ENCODE assay signal across 16 cellular contexts in the genomic region with DNA sequence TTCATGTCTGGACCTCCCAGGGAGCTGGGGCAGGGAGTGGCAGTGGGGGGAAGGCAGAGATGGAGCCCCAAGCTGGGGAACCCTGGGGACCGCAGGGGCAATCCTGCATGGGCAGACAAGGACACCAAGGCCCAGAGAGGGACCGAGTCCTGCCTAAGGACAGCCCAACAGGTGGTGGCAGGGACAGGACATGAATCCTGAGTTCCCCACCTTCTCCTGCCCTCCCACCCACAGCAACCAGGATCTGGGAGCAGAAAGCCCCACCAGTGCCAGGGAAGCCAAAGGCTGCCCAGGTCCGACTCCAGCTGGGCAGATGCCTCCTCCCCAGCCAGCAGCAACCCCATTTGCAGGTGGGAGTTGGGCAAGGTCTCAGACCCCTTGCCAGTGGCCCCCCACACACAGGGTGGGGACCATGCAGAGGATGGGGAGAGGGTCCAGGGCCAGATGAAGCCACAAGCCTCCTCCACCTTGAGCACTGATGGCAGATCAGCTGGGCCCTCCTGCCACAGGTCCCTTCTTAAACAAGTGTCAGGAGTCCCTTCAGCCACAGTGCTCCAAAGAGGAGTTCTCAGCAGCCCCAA. TPM values are rescaled to one million over a fixed set of nuclear protein-coding genes. Genes with fewer than 3 reads are reported as not detected.
A peak's percentile ranks its signal among the peaks of the same experiment; 100 is the strongest.
DNase-seq lines count a peak whose midpoint lies in the region; ATAC-seq and TF ChIP-seq lines count a peak whose summit lies in the region.
"Had no signal": no experiment of that assay in that cellular context is flagged by ENCODE, and none has a peak within 500 bp of the region (broad histone marks: within the 10 kb centered on the region; RNA-seq: fewer than 3 reads in every experiment).

No MANE protein-coding gene starts in this region.

- H3K27me3 ChIP-seq in cardiac muscle cell, result no peaks in the 10 kb centered on the region
- no peaks in the 10 kb centered on the region for H3K27me3 ChIP-seq in WERI-Rb-1 (ENCODE audit: insufficient read depth, low read depth, severe bottlenecking)
- H3K27me3 ChIP-seq in left lung, result peaks cover 0 to 21% of the 10 kb centered on the region in 2 donors
- peaks cover 14 to 37% (median 16%) of the 10 kb centered on the region in 3 donors for H3K27me3 ChIP-seq in skeletal muscle tissue (ENCODE audit: control insufficient read depth in 3 of 3, insufficient read depth in 3 of 3, low read length in 3 of 3)

- H3K9me3 ChIP-seq in cardiac muscle cell (ENCODE audit: low read depth) (no peaks in the 10 kb centered on the region), WERI-Rb-1 (ENCODE audit: severe bottlenecking) (peaks cover 7% of the 10 kb centered on the region), left lung (peaks cover 0 to 12% of the 10 kb centered on the region in 2 donors), skeletal muscle tissue (ENCODE audit: control insufficient read depth in 3 of 3, low read length in 3 of 3) (peaks cover 0 to 9% (median 4%) of the 10 kb centered on the region in 3 donors)

- H3K36me3 ChIP-seq in cardiac muscle cell, result no peaks in the 10 kb centered on the region
- H3K36me3 ChIP-seq in WERI-Rb-1, result no peaks in the 10 kb centered on the region
- H3K36me3 ChIP-seq in left lung, result no peaks in the 10 kb centered on the region
- H3K36me3 ChIP-seq in skeletal muscle tissue (ENCODE audit: control insufficient read depth in 3 of 3, insufficient read depth in 3 of 3, low read length in 3 of 3), result no peaks in the 10 kb centered on the region
- H3K36me3 ChIP-seq: HAP-1 had no signal

- peak overlapping the region; percentile 97 for H3K27ac ChIP-seq in cardiac muscle cell
- no peak overlapping the region for H3K27ac ChIP-seq in WERI-Rb-1
- H3K27ac ChIP-seq in left lung, result no peak overlapping the region
- peak overlapping the region; percentile 64 for H3K27ac ChIP-seq in skeletal muscle tissue (ENCODE audit: low read depth, low read length)

- no peak for TF ChIP-seq CTCF in cardiac muscle cell (IDR thresholded peaks at IDR 0.05; ENCODE audit: low read depth, low read length)
- no peak for TF ChIP-seq CTCF in WERI-Rb-1 (IDR thresholded peaks at IDR 0.05; ENCODE audit: low read depth, low read length)
- TF ChIP-seq CTCF in left lung (IDR thresholded peaks at IDR 0.05), result no peak

- H3K4me1 ChIP-seq in cardiac muscle cell (ENCODE audit: low read depth) (peaks cover 55% of the 10 kb centered on the region), left lung (no peaks in the 10 kb centered on the region), skeletal muscle tissue (ENCODE audit: control insufficient read depth in 3 of 3, insufficient read depth in 3 of 3, low read length in 3 of 3) (peaks cover 0 to 22% (median 18%) of the 10 kb centered on the region in 3 donors)
- H3K4me1 ChIP-seq: HAP-1 had no signal

- intact Hi-C loops in left cardiac atrium (cut with DNase I) (loop anchor here (5.0 to 10.0 kb wide), 2 partner anchors 38 to 105 kb away; no protein-coding TSS in a partner anchor), left lung (cut with DNase I) (no loop called here)

- H3K4me3 ChIP-seq in cardiac muscle cell (no peak overlapping the region), WERI-Rb-1 (ENCODE audit: low read depth, low read length) (no peak overlapping the region), left lung (no peak overlapping the region), skeletal muscle tissue (ENCODE audit: low read length in 3 of 3) (no peak overlapping the region)
- H3K4me3 ChIP-seq: HAP-1 had no signal

- no peak overlapping the region for H3K9ac ChIP-seq in skeletal muscle tissue (ENCODE audit: low read depth in 1 of 3, low read length in 3 of 3)

- ATAC-seq in left cardiac atrium (no peak), left lung (no peak), esophagus mucosa (no peak)
- ATAC-seq: PC-3 had no signal

- DNase-seq in cardiac muscle cell (ENCODE audit: low read depth in 1 of 2, low spot score in 1 of 2), result no peak
- no peak for DNase-seq in left cardiac atrium
- peak; percentile 3 for DNase-seq in WERI-Rb-1
- DNase-seq in left lung, result peak; percentile 19 to 55
- no peak for DNase-seq in SKM-1 treated with dmso at 0.1 percent for 144 hours (lab: John Stamatoyannopoulos, UW; ENCODE audit: unreplicated experiment)
- DNase-seq: DMS53; Karpas-422; MM.1S; NCI-H1105 treated with DMSO at 0.1 percent for 48 hours; NCI-H187; NK-92 treated with Interleukin-12 subunit alpha and Interleukin-12 subunit beta, amount 100 ng/mL, for 24 hours; PC-3 had no signal

RNA-seq across cellular contexts. Expression of a gene that starts 6.3 kb away (rescaled TPM):
- 27.4 and 61.8 TPM in 2 replicates for total RNA-seq in cardiac muscle cell
- 28.5 and 50.8 TPM in 2 replicates for polyA plus RNA-seq in cardiac muscle cell
- 1 to 10 TPM; 1.6 to 2.3 TPM for total RNA-seq in left cardiac atrium
- total RNA-seq in left lung, result under 1 TPM; 0.20 to 0.34 TPM
- 2.1 TPM for total RNA-seq in skeletal muscle tissue
- not detected for total RNA-seq in esophagus mucosa
- total RNA-seq: A673, PC-3 had no signal

RNA-seq across cellular contexts. Expression of a gene that starts 28.3 kb away (rescaled TPM):
- not detected in 2 replicates for total RNA-seq in cardiac muscle cell
- not detected in 2 replicates for polyA plus RNA-seq in cardiac muscle cell
- not detected for total RNA-seq in left cardiac atrium
- not detected for total RNA-seq in left lung
- not detected for total RNA-seq in skeletal muscle tissue
- total RNA-seq in esophagus mucosa, result 0.28 TPM
- total RNA-seq: A673, PC-3 had no signal

RNA-seq across cellular contexts. Expression of a gene that starts 35.2 kb away (rescaled TPM):
- total RNA-seq in cardiac muscle cell (0.89 and 3.0 TPM in 2 replicates), left cardiac atrium (1 to 10 TPM; 1.6 to 2.4 TPM), left lung (1 to 10 TPM; 3.6 to 5.7 TPM), skeletal muscle tissue (4.2 TPM), esophagus mucosa (1.8 TPM)
- 1.0 and 2.2 TPM in 2 replicates for polyA plus RNA-seq in cardiac muscle cell

Comparison
In these comparisons a context has a peak if more than half of its experiments do, and no peak if none do; other contexts are left out.
1. DNase-seq: peak in WERI-Rb-1 (single experiment) and left lung (2 of 2); none in cardiac muscle cell (0 of 2), left cardiac atrium (single experiment) and SKM-1 treated with dmso at 0.1 percent for 144 hours (single experiment).
2. H3K27ac ChIP-seq: peak in cardiac muscle cell (single experiment) and skeletal muscle tissue (single experiment); none in WERI-Rb-1 (single experiment) and left lung (0 of 2).
3. intact Hi-C loops: an anchor here in left cardiac atrium (5.0 to 10.0 kb wide); none called in left lung.